In genomic region chr16:84640145-84640544, GRCh38 we compare ENCODE assay signal across 2 cellular contexts.
A peak's percentile ranks its signal among the peaks of the same experiment; 100 is the strongest.
TF ChIP-seq lines count a peak whose summit lies in the region.

No MANE protein-coding gene starts in this region.

TF ChIP-seq in GM12891, 5 proteins besides CTCF, POLR2A, EP300 and RAD21:
- no peak for TF ChIP-seq POLR2AphosphoS5 (IDR thresholded peaks at IDR 0.05; ENCODE audit: low read depth, low read length)
- TF ChIP-seq SPI1 (IDR thresholded peaks at IDR 0.05; ENCODE audit: low read depth, low read length): no peak
- no peak for TF ChIP-seq PAX5 (IDR thresholded peaks at IDR 0.05; ENCODE audit: insufficient read depth, low read length, severe bottlenecking)
- TF ChIP-seq TAF1 (IDR thresholded peaks at IDR 0.05; ENCODE audit: low read depth, low read length): no peak
- no peak for TF ChIP-seq POU2F2 (IDR thresholded peaks at IDR 0.05; ENCODE audit: low read depth, low read length)

TF ChIP-seq in K562, 482 proteins besides CTCF, POLR2A, EP300 and RAD21:
- TF ChIP-seq FOXA1 (IDR thresholded peaks at IDR 0.05; ENCODE audit: borderline replicate concordance): no peak
- TF ChIP-seq ZNF584 (CRISPR knock-in tag; IDR thresholded peaks at IDR 0.05; ENCODE audit: low read depth): no peak
- TF ChIP-seq ZNF512 (tag; IDR thresholded peaks at IDR 0.05): no peak
- TF ChIP-seq KDM1A (IDR thresholded peaks at IDR 0.05): peak in 1 of 2 experiments; percentile 19; a peak in 1 of 4 replicates
- no peak for TF ChIP-seq ZNF165 (CRISPR knock-in tag; IDR thresholded peaks at IDR 0.05; ENCODE audit: borderline replicate concordance)
- TF ChIP-seq HDAC1 (IDR thresholded peaks at IDR 0.05): no peak
- no peak for TF ChIP-seq FOXP1 (CRISPR knock-in tag; IDR thresholded peaks at IDR 0.05)
- TF ChIP-seq SP1 (CRISPR knock-in tag; IDR thresholded peaks at IDR 0.05): no peak
- TF ChIP-seq ZNF324 (CRISPR knock-in tag; IDR thresholded peaks at IDR 0.05): no peak
- peak; percentile 92 for TF ChIP-seq ZNF24 (IDR thresholded peaks at IDR 0.05)
- no peak for TF ChIP-seq ZBTB26 (CRISPR knock-in tag; IDR thresholded peaks at IDR 0.05)
- no peak for TF ChIP-seq ASH1L (IDR thresholded peaks at IDR 0.05; ENCODE audit: borderline replicate concordance, low read depth, partially characterized antibody)
- TF ChIP-seq BRD9 (IDR thresholded peaks at IDR 0.05; ENCODE audit: low read depth, partially characterized antibody): no peak
- TF ChIP-seq SETDB1 (IDR thresholded peaks at IDR 0.05; ENCODE audit: low read length): no peak
- TF ChIP-seq NFE2 (IDR thresholded peaks at IDR 0.05; ENCODE audit: low read depth): no peak
- TF ChIP-seq DPF2 (IDR thresholded peaks at IDR 0.05): no peak
- no peak for TF ChIP-seq ZNF766 (CRISPR knock-in tag; conservative IDR thresholded peaks at IDR 0.05)
- no peak for TF ChIP-seq DNMT1 (IDR thresholded peaks at IDR 0.05)
- TF ChIP-seq ZFP36 (IDR thresholded peaks at IDR 0.05; ENCODE audit: low read depth, low read length, partially characterized antibody): peak; percentile 29
- TF ChIP-seq CBFB (CRISPR knock-in tag; IDR thresholded peaks at IDR 0.05): no peak
- TF ChIP-seq RHOXF2B (CRISPR knock-in tag; conservative IDR thresholded peaks at IDR 0.05): no peak
- TF ChIP-seq SMAD3 (CRISPR knock-in tag; conservative IDR thresholded peaks at IDR 0.05): no peak
- peak; percentile 31; the same call in 1 of the 2 replicates for TF ChIP-seq ATF3 (IDR thresholded peaks at IDR 0.05)
- TF ChIP-seq ATF3 (CRISPR knock-in tag; conservative IDR thresholded peaks at IDR 0.05): no peak
- TF ChIP-seq FIP1L1 (IDR thresholded peaks at IDR 0.05; ENCODE audit: low read depth, low read length, poor library complexity, severe bottlenecking): no peak
- no peak for TF ChIP-seq HNRNPK (IDR thresholded peaks at IDR 0.05; ENCODE audit: low read depth, low read length, poor library complexity, severe bottlenecking)
- no peak for TF ChIP-seq ZFPM2 (CRISPR knock-in tag; IDR thresholded peaks at IDR 0.05)
